Comparison of ENCODE assay signal across 29 cellular contexts in genomic region chr2:194328456-194328855, GRCh38.
"Had no signal": no experiment of that assay in that cellular context is flagged by ENCODE, and none has a peak within 500 bp of the region (broad histone marks: within the 10 kb centered on the region; RNA-seq: fewer than 3 reads in every experiment).

No MANE protein-coding gene starts in this region.

- H3K27me3 ChIP-seq: esophagus muscularis mucosa, foreskin keratinocyte, neural progenitor cell, pancreas, right lobe of liver, suprapubic skin, transverse colon, vagina had no signal

- H3K4me1 Mint-ChIP-seq: central memory CD8-positive, alpha-beta T cell; naive thymus-derived CD4-positive, alpha-beta T cell; nephron; neural progenitor cell had no signal

- H3K4me2 ChIP-seq: neural progenitor cell had no signal

- FAIRE-seq: endothelial cell of umbilical vein, pancreas, small intestine had no signal

- H3K4me3 ChIP-seq: coronary artery, esophagus muscularis mucosa, neural progenitor cell, pancreas, right lobe of liver, suprapubic skin, transverse colon, vagina had no signal

- H3K27me3 Mint-ChIP-seq: central memory CD8-positive, alpha-beta T cell; naive thymus-derived CD4-positive, alpha-beta T cell; progenitor cell of endocrine pancreas; stimulated activated naive CD8-positive, alpha-beta T cell treated with anti-CD3 and anti-CD28 coated beads, Interleukin-15, Interleukin-2, amounts not matched to agents 100 ng/mL and 50 ng/mL, for 24 hours had no signal

- H3K4me1 ChIP-seq: esophagus muscularis mucosa, foreskin keratinocyte, neural progenitor cell, pancreas, right lobe of liver, suprapubic skin, transverse colon, vagina had no signal

- H3K27ac Mint-ChIP-seq: immature natural killer cell; mesothelial cell of epicardium; naive thymus-derived CD4-positive, alpha-beta T cell; nephron; neural progenitor cell; progenitor cell of endocrine pancreas; stimulated activated naive CD8-positive, alpha-beta T cell treated with anti-CD3 and anti-CD28 coated beads, Interleukin-15, Interleukin-2, amounts not matched to agents 100 ng/mL and 50 ng/mL, for 24 hours had no signal

- H3K9ac ChIP-seq: neural progenitor cell had no signal

- H3K4me3 Mint-ChIP-seq: central memory CD8-positive, alpha-beta T cell; immature natural killer cell; mesothelial cell of epicardium; naive thymus-derived CD4-positive, alpha-beta T cell; nephron; neural progenitor cell; stimulated activated naive CD8-positive, alpha-beta T cell treated with anti-CD3 and anti-CD28 coated beads, Interleukin-15, Interleukin-2, amounts not matched to agents 100 ng/mL and 50 ng/mL, for 24 hours had no signal

- H3K36me3 ChIP-seq: esophagus muscularis mucosa, neural progenitor cell, pancreas, right lobe of liver, suprapubic skin, transverse colon, vagina had no signal

- DNase-seq: dermis blood vessel endothelial cell; effector memory CD4-positive, alpha-beta T cell; foreskin keratinocyte; hypothalamus; immature natural killer cell; islet precursor cell; mesenchymal stem cell; naive thymus-derived CD4-positive, alpha-beta T cell; nucleus accumbens; right lobe of liver; small intestine; stimulated activated CD4-positive, alpha-beta T cell treated with anti-CD3 and anti-CD28 coated beads, Interleukin-12 subunit alpha, Interleukin-12 subunit beta, amount 100 ng/mL, for 4 hours; stimulated activated CD4-positive, alpha-beta T cell treated with anti-CD3 and anti-CD28 coated beads, Interleukin-1b, Interleukin-23, amount 100 ng/mL, for 48 hours; stimulated activated CD4-positive, alpha-beta T cell treated with anti-CD3 and anti-CD28 coated beads, Interleukin-4, amount 100 ng/mL, for 1 hour; stimulated activated CD8-positive, alpha-beta memory T cell treated with anti-CD3 and anti-CD28 coated beads, Interleukin-4, amount 100 ng/mL, for 48 hours; transverse colon had no signal

- ATAC-seq: foreskin keratinocyte; left lobe of liver; naive thymus-derived CD4-positive, alpha-beta T cell; pancreas had no signal

- H3K36me3 Mint-ChIP-seq: immature natural killer cell; mesothelial cell of epicardium; naive thymus-derived CD4-positive, alpha-beta T cell; neural progenitor cell had no signal

- H3K9me3 ChIP-seq: esophagus muscularis mucosa, pancreas, right lobe of liver, suprapubic skin, transverse colon, vagina had no signal

- H3K27ac ChIP-seq: coronary artery, esophagus muscularis mucosa, foreskin keratinocyte, neural progenitor cell, pancreas, right lobe of liver, suprapubic skin, transverse colon, vagina had no signal

- H3K9me3 Mint-ChIP-seq: central memory CD8-positive, alpha-beta T cell; mesothelial cell of epicardium; naive thymus-derived CD4-positive, alpha-beta T cell; nephron; neural progenitor cell; stimulated activated naive CD8-positive, alpha-beta T cell treated with anti-CD3 and anti-CD28 coated beads, Interleukin-15, Interleukin-2, amounts not matched to agents 100 ng/mL and 50 ng/mL, for 24 hours had no signal
